ENCODE assay signal across 9 cellular contexts in genomic region chr1:204989266-204990058, GRCh38. TPM values are rescaled to one million over a fixed set of nuclear protein-coding genes. Genes with fewer than 3 reads are reported as not detected.
DNase-seq lines count a peak whose midpoint lies in the region; ATAC-seq and TF ChIP-seq lines count a peak whose summit lies in the region.
"Had no signal": no experiment of that assay in that cellular context is flagged by ENCODE, and none has a peak within 500 bp of the region (broad histone marks: within the 10 kb centered on the region; RNA-seq: fewer than 3 reads in every experiment).

No MANE protein-coding gene starts in this region.

- H3K36me3 ChIP-seq in gastrocnemius medialis: no peaks in the 10 kb centered on the region
- H3K36me3 ChIP-seq: BLaER1 had no signal

- no peak overlapping the region for H3K27ac ChIP-seq in gastrocnemius medialis
- H3K27ac ChIP-seq: BLaER1 had no signal

- DNase-seq in SIG-M5 treated with dmso at 0.1 percent for 504 hours (lab: John Stamatoyannopoulos, UW; ENCODE audit: unreplicated experiment) (peak; percentile 82), SIG-M5 (lab: John Stamatoyannopoulos, UW) (no peak), NCI-H187 (lab: John Stamatoyannopoulos, UW) (peak; percentile 30 to 47), T-helper 9 cell (peak; percentile 12), hypothalamus (lab: John Stamatoyannopoulos, UW) (peak in 50 of 51 donors; percentile 22 to 94 (median 78)), gastrocnemius medialis (peak; percentile 41 to 61)

- H3K9me3 Mint-ChIP-seq in brain: peaks cover 0 to 8% (median 0%) of the 10 kb centered on the region in 5 experiments

- H3K36me3 Mint-ChIP-seq in brain: peaks cover 18% of the 10 kb centered on the region

- H3K4me1 Mint-ChIP-seq in brain: peaks cover 51% of the 10 kb centered on the region

- no peaks in the 10 kb centered on the region for H3K4me1 ChIP-seq in gastrocnemius medialis

- TF ChIP-seq CTCF in brain (conservative IDR thresholded peaks at IDR 0.05) (peak; percentile 99), gastrocnemius medialis (IDR thresholded peaks at IDR 0.05 in 4 of 5, conservative IDR thresholded peaks at IDR 0.05 in 1 of 5) (peak; percentile 75 to 91 (median 86))

- ATAC-seq in gastrocnemius medialis (peak; percentile 62 to 89), GM18505 (IDR thresholded peaks at IDR 0.05; ENCODE audit: unreplicated experiment) (no peak)

- H3K27me3 ChIP-seq in gastrocnemius medialis: peaks cover 0 to 2% (median 0%) of the 10 kb centered on the region in 3 donors
- H3K27me3 ChIP-seq: BLaER1 had no signal

- peak overlapping the region in 1 of 5 experiments; percentile 58 for H3K4me3 Mint-ChIP-seq in brain

- TF ChIP-seq POLR2A in gastrocnemius medialis (IDR thresholded peaks at IDR 0.05) (no peak), GM18505 (IDR thresholded peaks at IDR 0.05; ENCODE audit: borderline replicate concordance, extremely low read depth, insufficient read depth, insufficient read length) (no peak)

- H3K27ac Mint-ChIP-seq in brain: peak overlapping the region; percentile 77 to 94 (median 90)

- H3K27me3 Mint-ChIP-seq in brain: peaks cover 7% of the 10 kb centered on the region

- no peak overlapping the region for H3K4me3 ChIP-seq in gastrocnemius medialis
- H3K4me3 ChIP-seq: BLaER1 had no signal

- in situ Hi-C loops in gastrocnemius medialis (cut with MboI; ENCODE audit: low sequenced_read_pairs in 4 of 4): loop anchor here in 3 of 4 donors (5.0 to 25.0 kb wide), 3 partner anchors 153 to 273 kb away; no protein-coding TSS in a partner anchor

- H3K9me3 ChIP-seq in gastrocnemius medialis: no peaks in the 10 kb centered on the region
- H3K9me3 ChIP-seq: BLaER1 had no signal

- intact Hi-C loops in gastrocnemius medialis (cut with DNase I; ENCODE audit: low total_unique reads): loop anchor here (1.0 to 5.0 kb wide), 3 partner anchors 73 to 268 kb away; no protein-coding TSS in a partner anchor

RNA-seq across cellular contexts. Expression of gene CNTN2, which starts 53.5 kb away (rescaled TPM):
- 114 TPM for polyA plus RNA-seq in brain (ENCODE audit: insufficient read depth, low read depth, low replicate concordance)
- not detected for total RNA-seq in gastrocnemius medialis
